In genomic region chr4:9604051-9604521, GRCh38 we compare ENCODE assay signal across 8 cellular contexts.
A peak's percentile ranks its signal among the peaks of the same experiment; 100 is the strongest.
DNase-seq lines count a peak whose midpoint lies in the region; ATAC-seq and TF ChIP-seq lines count a peak whose summit lies in the region.
"Not testable (repeated sequence)": the region's sequence is repeated elsewhere in the genome, so short reads cannot be mapped to it uniquely, and the experiment has no call there.

No MANE protein-coding gene starts in this region.

- not testable (repeated sequence) for TF ChIP-seq POLR2A in prostate gland (IDR thresholded peaks at IDR 0.05)

- not testable (repeated sequence) for H3K9me3 ChIP-seq in Caco-2, prostate gland

- H3K27ac ChIP-seq in coronary artery = not testable (repeated sequence)
- H3K27ac ChIP-seq in prostate gland = peak overlapping the region; percentile 35 to 38

- DNase-seq in Caco-2; coronary artery (ENCODE audit: low spot score): not testable (repeated sequence)
- DNase-seq in MV-4-11 (lab: John Stamatoyannopoulos, UW) (peak; percentile 38), activated T-helper 1 cell treated with Interleukin-2 at 50 U/mL for 16 hours (ENCODE audit: low read depth) (peak; percentile 30), iris pigment epithelial cell (ENCODE audit: low read depth) (peak; percentile 12), prostate gland (ENCODE audit: low spot score) (peak; percentile 53)
- peak; percentile 40 for DNase-seq in T-helper 2 cell treated with Interferon-gamma antibody and Interleukin-4, amounts not matched to agents 5 μg/mL and 100 μg/mL, for 36 hours (ENCODE audit: low spot score)
- DNase-seq in stimulated activated effector memory CD8-positive, alpha-beta T cell treated with anti-CD3 and anti-CD28 coated beads, Interleukin-12 subunit alpha, Interleukin-12 subunit beta, amount 100 ng/mL, for 72 hours (ENCODE audit: low spot score in 2 of 2) = peak in 1 of 2 donors; percentile 69

- ATAC-seq in stimulated activated effector memory CD8-positive, alpha-beta T cell treated with anti-CD3 and anti-CD28 coated beads, Interleukin-12 subunit alpha, Interleukin-12 subunit beta, amount 100 ng/mL, for 72 hours = not testable (repeated sequence)

- H3K9me3 Mint-ChIP-seq in Caco-2 (ENCODE audit: unreplicated experiment); T-helper 2 cell treated with Interferon-gamma antibody and Interleukin-4, amounts not matched to agents 5 μg/mL and 100 μg/mL, for 36 hours; stimulated activated effector memory CD8-positive, alpha-beta T cell treated with anti-CD3 and anti-CD28 coated beads, Interleukin-12 subunit alpha, Interleukin-12 subunit beta, amount 100 ng/mL, for 72 hours: not testable (repeated sequence)

- H3K27me3 Mint-ChIP-seq in Caco-2 (ENCODE audit: insufficient read depth, unreplicated experiment); T-helper 2 cell treated with Interferon-gamma antibody and Interleukin-4, amounts not matched to agents 5 μg/mL and 100 μg/mL, for 36 hours (ENCODE audit: low read depth): not testable (repeated sequence)

- H3K27ac Mint-ChIP-seq in Caco-2 (ENCODE audit: unreplicated experiment) = peak overlapping the region; percentile 30
- H3K27ac Mint-ChIP-seq in T-helper 2 cell treated with Interferon-gamma antibody and Interleukin-4, amounts not matched to agents 5 μg/mL and 100 μg/mL, for 36 hours = peak overlapping the region; percentile 99
- peak overlapping the region; percentile 99 for H3K27ac Mint-ChIP-seq in stimulated activated effector memory CD8-positive, alpha-beta T cell treated with anti-CD3 and anti-CD28 coated beads, Interleukin-12 subunit alpha, Interleukin-12 subunit beta, amount 100 ng/mL, for 72 hours

- not testable (repeated sequence) for H3K36me3 ChIP-seq in Caco-2 (ENCODE audit: control insufficient read depth, insufficient read depth, low read length); prostate gland

- not testable (repeated sequence) for H3K27me3 ChIP-seq in Caco-2 (replicated peaks; ENCODE audit: control insufficient read depth, insufficient read depth, low read length); prostate gland (replicated peaks; ENCODE audit: insufficient read depth)

- POLR2A ChIA-PET in Caco-2 (lab: Charles Lee) = not testable (repeated sequence)

- 6% methylated on average over 12 of the region's 12 CpGs for WGBS in prostate gland

- not testable (repeated sequence) for H3K36me3 Mint-ChIP-seq in Caco-2 (ENCODE audit: insufficient read depth, unreplicated experiment); T-helper 2 cell treated with Interferon-gamma antibody and Interleukin-4, amounts not matched to agents 5 μg/mL and 100 μg/mL, for 36 hours (ENCODE audit: low read depth); stimulated activated effector memory CD8-positive, alpha-beta T cell treated with anti-CD3 and anti-CD28 coated beads, Interleukin-12 subunit alpha, Interleukin-12 subunit beta, amount 100 ng/mL, for 72 hours

- not testable (repeated sequence) for H3K4me1 ChIP-seq in Caco-2; prostate gland (replicated peaks)

- not testable (repeated sequence) for H3K4me3 Mint-ChIP-seq in Caco-2 (ENCODE audit: unreplicated experiment)
- peak overlapping the region; percentile 91 for H3K4me3 Mint-ChIP-seq in T-helper 2 cell treated with Interferon-gamma antibody and Interleukin-4, amounts not matched to agents 5 μg/mL and 100 μg/mL, for 36 hours
- H3K4me3 Mint-ChIP-seq in stimulated activated effector memory CD8-positive, alpha-beta T cell treated with anti-CD3 and anti-CD28 coated beads, Interleukin-12 subunit alpha, Interleukin-12 subunit beta, amount 100 ng/mL, for 72 hours = peak overlapping the region; percentile 82

- intact Hi-C loops in Caco-2 (cut with micrococcal nuclease; ENCODE audit: unreplicated experiment); prostate gland (cut with DNase I): not testable (repeated sequence)

- not testable (repeated sequence) for H3K4me3 ChIP-seq in Caco-2 (ENCODE audit: low read depth, low read length); prostate gland
- H3K4me3 ChIP-seq in coronary artery = peak overlapping the region; percentile 23

- CTCF ChIA-PET in Caco-2 (lab: Charles Lee) = not testable (repeated sequence)

- BruUV-seq in Caco-2 (replicated peaks; lab: Mats Ljungman, UMichigan) = not testable (repeated sequence)

- peaks cover 35% of the 10 kb centered on the region for H3K4me1 Mint-ChIP-seq in Caco-2 (ENCODE audit: low read depth, unreplicated experiment)
- H3K4me1 Mint-ChIP-seq in T-helper 2 cell treated with Interferon-gamma antibody and Interleukin-4, amounts not matched to agents 5 μg/mL and 100 μg/mL, for 36 hours (ENCODE audit: low read depth) = peaks cover 48% of the 10 kb centered on the region
- peaks cover 43% of the 10 kb centered on the region for H3K4me1 Mint-ChIP-seq in stimulated activated effector memory CD8-positive, alpha-beta T cell treated with anti-CD3 and anti-CD28 coated beads, Interleukin-12 subunit alpha, Interleukin-12 subunit beta, amount 100 ng/mL, for 72 hours

- not testable (repeated sequence) for TF ChIP-seq CTCF in Caco-2 (IDR thresholded peaks at IDR 0.05; ENCODE audit: insufficient read depth in 1 of 2, low read depth in 1 of 2, low read length in 1 of 2, severe bottlenecking in 1 of 2, unreplicated experiment in 1 of 2); coronary artery (IDR thresholded peaks at IDR 0.05); prostate gland (IDR thresholded peaks at IDR 0.05)

Comparison
In these comparisons a context has a peak if more than half of its experiments do, and no peak if none do; other contexts are left out.
1. H3K27ac Mint-ChIP-seq: peak in every context shown above with its lines; median percentile 99 in T-helper 2 cell treated with Interferon-gamma antibody and Interleukin-4, amounts not matched to agents 5 μg/mL and 100 μg/mL, for 36 hours; 99 in stimulated activated effector memory CD8-positive, alpha-beta T cell treated with anti-CD3 and anti-CD28 coated beads, Interleukin-12 subunit alpha, Interleukin-12 subunit beta, amount 100 ng/mL, for 72 hours; 30 in Caco-2.